8 cellular contexts compared by ENCODE assay signal in genomic region chr7:28408974-28409715, GRCh38. TPM values are rescaled to one million over a fixed set of nuclear protein-coding genes. Genes with fewer than 3 reads are reported as not detected.
DNase-seq lines count a peak whose midpoint lies in the region; ATAC-seq, FAIRE-seq and TF ChIP-seq lines count a peak whose summit lies in the region.

No MANE protein-coding gene starts in this region.

- TF ChIP-seq EP300 in upper lobe of left lung (IDR thresholded peaks at IDR 0.05), result no peak

- in situ Hi-C loops in GM13977 (cut with MboI; ENCODE audit: low pct_unique_long_range_greater_than_20kb, low sequenced_read_pairs, unreplicated experiment), result no loop called here

- WGBS in upper lobe of left lung, 2 donors, result 1% methylated on average over 14 to 31 of the region's 51 CpGs

- peaks cover 26% of the 10 kb centered on the region for H3K4me1 ChIP-seq in astrocyte (ENCODE audit: insufficient read depth, low read length)
- peaks cover 24 to 35% (median 29%) of the 10 kb centered on the region in 4 donors for H3K4me1 ChIP-seq in upper lobe of left lung

- ATAC-seq in SK-N-SH treated with all-trans-retinoic acid at 6 μM for 48 hours (peak; percentile 70), left ventricle myocardium superior (peak; percentile 87), upper lobe of left lung (ENCODE audit: low FRiP score in 2 of 2) (peak; percentile 81 to 90), GM19397 (IDR thresholded peaks at IDR 0.05; ENCODE audit: unreplicated experiment) (no peak)

- DNase-seq in GM13977 (ENCODE audit: low spot score) (peak; percentile 93), MV-4-11 (lab: John Stamatoyannopoulos, UW) (peak; percentile 89), astrocyte (ENCODE audit: low read depth) (peak; percentile 94), left ventricle myocardium superior (peak; percentile 95), posterior cingulate gyrus (peak; percentile 82 to 99 (median 96)), upper lobe of left lung (peak; percentile 91 to 94)

- H3K4me2 ChIP-seq in astrocyte (ENCODE audit: low read length), result peak overlapping the region; percentile 88

- no peak for FAIRE-seq in astrocyte (lab: Jason Lieb, UNC)

- peaks cover 3% of the 10 kb centered on the region for H4K20me1 ChIP-seq in astrocyte (ENCODE audit: insufficient read depth, low read length)

- H3K27me3 ChIP-seq in astrocyte (ENCODE audit: insufficient read depth, low read length) (no peaks in the 10 kb centered on the region), upper lobe of left lung (peaks cover 0 to 27% (median 15%) of the 10 kb centered on the region in 4 donors)

- peak overlapping the region; percentile 82 for H3K4me3 ChIP-seq in astrocyte (ENCODE audit: insufficient read depth, low read depth, low read length)
- peak overlapping the region; percentile 39 to 64 (median 50) for H3K4me3 ChIP-seq in upper lobe of left lung

- H3K9me3 Mint-ChIP-seq in astrocyte (ENCODE audit: unreplicated experiment), result no peaks in the 10 kb centered on the region

- TF ChIP-seq POLR2A in upper lobe of left lung (IDR thresholded peaks at IDR 0.05), result peak in 1 of 4 donors; percentile 38

- H3K27ac ChIP-seq in astrocyte (ENCODE audit: low read depth, low read length) (peak overlapping the region; percentile 87), upper lobe of left lung (peak overlapping the region in 3 of 4 donors; percentile 58 to 73 (median 73))

- no peaks in the 10 kb centered on the region for H3K9me3 ChIP-seq in astrocyte (ENCODE audit: insufficient read depth, low read depth, low read length)
- no peaks in the 10 kb centered on the region for H3K9me3 ChIP-seq in upper lobe of left lung

- peaks cover 3% of the 10 kb centered on the region for H3K79me2 ChIP-seq in astrocyte (ENCODE audit: insufficient read depth, low read length)

- TF ChIP-seq CTCF in GM13977 (IDR thresholded peaks at IDR 0.05; ENCODE audit: extremely low read depth, insufficient read depth, missing control alignments) (no peak), astrocyte (IDR thresholded peaks at IDR 0.05; ENCODE audit: insufficient read depth, low read depth, low read length) (no peak), upper lobe of left lung (IDR thresholded peaks at IDR 0.05) (no peak)

- peak overlapping the region; percentile 99 for H3K9ac ChIP-seq in astrocyte (ENCODE audit: low read length)

- H3K36me3 ChIP-seq in astrocyte (ENCODE audit: insufficient read depth, low read length) (no peaks in the 10 kb centered on the region), upper lobe of left lung (no peaks in the 10 kb centered on the region)

- H2AFZ ChIP-seq in astrocyte (ENCODE audit: low read depth, low read length), result peak overlapping the region; percentile 39

- H3K4me1 Mint-ChIP-seq in astrocyte (ENCODE audit: low read depth, unreplicated experiment), result peaks cover 26% of the 10 kb centered on the region

- peak overlapping the region; percentile 96 for H3K4me3 Mint-ChIP-seq in astrocyte (ENCODE audit: unreplicated experiment)

- intact Hi-C loops in left ventricle myocardium superior (cut with micrococcal nuclease) (loop anchor here (5.0 kb wide), 1 partner anchor 213 kb away; no protein-coding TSS in a partner anchor), posterior cingulate gyrus (cut with DNase I) (loop anchor here (5.0 kb wide), 1 partner anchor 218 kb away; no protein-coding TSS in a partner anchor)

- no peaks in the 10 kb centered on the region for H3K36me3 Mint-ChIP-seq in astrocyte (ENCODE audit: low read depth, unreplicated experiment)

- peak overlapping the region; percentile 99 for H3K27ac Mint-ChIP-seq in astrocyte (ENCODE audit: unreplicated experiment)

- peaks cover 7% of the 10 kb centered on the region for H3K27me3 Mint-ChIP-seq in astrocyte (ENCODE audit: low read depth, unreplicated experiment)

TF ChIP-seq in SK-N-SH treated with all-trans-retinoic acid at 6 μM for 48 hours, 23 proteins besides CTCF, POLR2A, EP300 and RAD21 (continues in another document):
- TF ChIP-seq ZNF70 (CRISPR knock-in tag; IDR thresholded peaks at IDR 0.05) (no peak), SNAI2 (CRISPR knock-in tag; IDR thresholded peaks at IDR 0.05) (no peak), ISL1 (CRISPR knock-in tag; IDR thresholded peaks at IDR 0.05) (peak; percentile 26; the same call in 1 of the 2 replicates), CSDC2 (CRISPR knock-in tag; IDR thresholded peaks at IDR 0.05) (no peak), RARB (CRISPR knock-in tag; IDR thresholded peaks at IDR 0.05) (no peak), ARNTL (CRISPR knock-in tag; IDR thresholded peaks at IDR 0.05; ENCODE audit: borderline replicate concordance, low read depth) (no peak), ZC3H10 (CRISPR knock-in tag; IDR thresholded peaks at IDR 0.05) (no peak), TOX (CRISPR knock-in tag; IDR thresholded peaks at IDR 0.05; ENCODE audit: borderline replicate concordance) (no peak), CSRNP3 (CRISPR knock-in tag; IDR thresholded peaks at IDR 0.05) (no peak), PPARA (CRISPR knock-in tag; IDR thresholded peaks at IDR 0.05; ENCODE audit: borderline replicate concordance) (no peak), ZFP30 (CRISPR knock-in tag; IDR thresholded peaks at IDR 0.05) (no peak), GLIS3 (CRISPR knock-in tag; IDR thresholded peaks at IDR 0.05) (no peak)
- TF ChIP-seq, protein P1, sequence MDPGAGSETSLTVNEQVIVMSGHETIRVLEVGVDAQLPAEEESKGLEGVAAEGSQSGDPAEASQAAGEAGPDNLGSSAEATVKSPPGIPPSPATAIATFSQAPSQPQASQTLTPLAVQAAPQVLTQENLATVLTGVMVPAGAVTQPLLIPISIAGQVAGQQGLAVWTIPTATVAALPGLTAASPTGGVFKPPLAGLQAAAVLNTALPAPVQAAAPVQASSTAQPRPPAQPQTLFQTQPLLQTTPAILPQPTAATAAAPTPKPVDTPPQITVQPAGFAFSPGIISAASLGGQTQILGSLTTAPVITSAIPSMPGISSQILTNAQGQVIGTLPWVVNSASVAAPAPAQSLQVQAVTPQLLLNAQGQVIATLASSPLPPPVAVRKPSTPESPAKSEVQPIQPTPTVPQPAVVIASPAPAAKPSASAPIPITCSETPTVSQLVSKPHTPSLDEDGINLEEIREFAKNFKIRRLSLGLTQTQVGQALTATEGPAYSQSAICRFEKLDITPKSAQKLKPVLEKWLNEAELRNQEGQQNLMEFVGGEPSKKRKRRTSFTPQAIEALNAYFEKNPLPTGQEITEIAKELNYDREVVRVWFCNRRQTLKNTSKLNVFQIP (CRISPR knock-in tag; IDR thresholded peaks at IDR 0.05; ENCODE audit: borderline replicate concordance, low read depth), result 0 out of 2 replicates have a peak, but pooled peaks have one; percentile 42
- TF ChIP-seq, protein P2, sequence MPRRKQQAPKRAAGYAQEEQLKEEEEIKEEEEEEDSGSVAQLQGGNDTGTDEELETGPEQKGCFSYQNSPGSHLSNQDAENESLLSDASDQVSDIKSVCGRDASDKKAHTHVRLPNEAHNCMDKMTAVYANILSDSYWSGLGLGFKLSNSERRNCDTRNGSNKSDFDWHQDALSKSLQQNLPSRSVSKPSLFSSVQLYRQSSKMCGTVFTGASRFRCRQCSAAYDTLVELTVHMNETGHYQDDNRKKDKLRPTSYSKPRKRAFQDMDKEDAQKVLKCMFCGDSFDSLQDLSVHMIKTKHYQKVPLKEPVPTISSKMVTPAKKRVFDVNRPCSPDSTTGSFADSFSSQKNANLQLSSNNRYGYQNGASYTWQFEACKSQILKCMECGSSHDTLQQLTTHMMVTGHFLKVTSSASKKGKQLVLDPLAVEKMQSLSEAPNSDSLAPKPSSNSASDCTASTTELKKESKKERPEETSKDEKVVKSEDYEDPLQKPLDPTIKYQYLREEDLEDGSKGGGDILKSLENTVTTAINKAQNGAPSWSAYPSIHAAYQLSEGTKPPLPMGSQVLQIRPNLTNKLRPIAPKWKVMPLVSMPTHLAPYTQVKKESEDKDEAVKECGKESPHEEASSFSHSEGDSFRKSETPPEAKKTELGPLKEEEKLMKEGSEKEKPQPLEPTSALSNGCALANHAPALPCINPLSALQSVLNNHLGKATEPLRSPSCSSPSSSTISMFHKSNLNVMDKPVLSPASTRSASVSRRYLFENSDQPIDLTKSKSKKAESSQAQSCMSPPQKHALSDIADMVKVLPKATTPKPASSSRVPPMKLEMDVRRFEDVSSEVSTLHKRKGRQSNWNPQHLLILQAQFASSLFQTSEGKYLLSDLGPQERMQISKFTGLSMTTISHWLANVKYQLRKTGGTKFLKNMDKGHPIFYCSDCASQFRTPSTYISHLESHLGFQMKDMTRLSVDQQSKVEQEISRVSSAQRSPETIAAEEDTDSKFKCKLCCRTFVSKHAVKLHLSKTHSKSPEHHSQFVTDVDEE (CRISPR knock-in tag; IDR thresholded peaks at IDR 0.05), result no peak
- TF ChIP-seq, protein P3, sequence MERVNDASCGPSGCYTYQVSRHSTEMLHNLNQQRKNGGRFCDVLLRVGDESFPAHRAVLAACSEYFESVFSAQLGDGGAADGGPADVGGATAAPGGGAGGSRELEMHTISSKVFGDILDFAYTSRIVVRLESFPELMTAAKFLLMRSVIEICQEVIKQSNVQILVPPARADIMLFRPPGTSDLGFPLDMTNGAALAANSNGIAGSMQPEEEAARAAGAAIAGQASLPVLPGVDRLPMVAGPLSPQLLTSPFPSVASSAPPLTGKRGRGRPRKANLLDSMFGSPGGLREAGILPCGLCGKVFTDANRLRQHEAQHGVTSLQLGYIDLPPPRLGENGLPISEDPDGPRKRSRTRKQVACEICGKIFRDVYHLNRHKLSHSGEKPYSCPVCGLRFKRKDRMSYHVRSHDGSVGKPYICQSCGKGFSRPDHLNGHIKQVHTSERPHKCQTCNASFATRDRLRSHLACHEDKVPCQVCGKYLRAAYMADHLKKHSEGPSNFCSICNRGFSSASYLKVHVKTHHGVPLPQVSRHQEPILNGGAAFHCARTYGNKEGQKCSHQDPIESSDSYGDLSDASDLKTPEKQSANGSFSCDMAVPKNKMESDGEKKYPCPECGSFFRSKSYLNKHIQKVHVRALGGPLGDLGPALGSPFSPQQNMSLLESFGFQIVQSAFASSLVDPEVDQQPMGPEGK (CRISPR knock-in tag; IDR thresholded peaks at IDR 0.05; ENCODE audit: borderline replicate concordance), result no peak

RNA-seq across cellular contexts. Expression of gene CREB5, which starts 3.2 kb away (rescaled TPM):
- total RNA-seq in astrocyte (23.7 and 25.4 TPM in 2 replicates), left ventricle myocardium superior (4.5 TPM), upper lobe of left lung (10 to 100 TPM in 4 of 6 donors, 1 to 10 TPM in 2; 8.3 to 34.6 (median 15.3) TPM)
